In the genomic region with DNA sequence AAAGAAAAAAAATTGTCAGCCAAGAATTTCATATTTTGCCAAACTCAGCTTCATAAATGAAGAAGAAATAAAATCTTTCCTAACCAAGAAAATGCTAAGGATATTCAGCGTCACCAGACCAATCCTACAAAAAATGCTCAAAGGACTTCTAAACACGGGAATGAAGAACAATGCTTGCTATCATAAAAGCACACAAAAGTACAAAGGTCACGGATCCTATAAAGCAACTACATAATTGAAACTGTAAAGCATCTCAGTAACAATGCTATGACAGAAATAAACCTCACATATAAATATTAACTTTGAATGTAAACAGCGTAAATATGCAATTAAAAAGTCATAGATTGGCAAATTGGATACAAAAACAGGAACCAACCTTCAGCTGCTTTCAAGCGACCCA, we compare ENCODE assay signal across 27 cellular contexts.
"Had no signal": no experiment of that assay in that cellular context is flagged by ENCODE, and none has a peak within 500 bp of the region (broad histone marks: within the 10 kb centered on the region; RNA-seq: fewer than 3 reads in every experiment).

No MANE protein-coding gene starts in this region.

- DNase-seq: colonic mucosa; cortex of kidney; dermis blood vessel endothelial cell; dorsolateral prefrontal cortex; effector CD4-positive, alpha-beta T cell; effector CD8-positive, alpha-beta T cell; effector memory CD4-positive, alpha-beta T cell; effector memory CD8-positive, alpha-beta T cell; endodermal cell; erythroblast; esophagus squamous epithelium; foreskin fibroblast; foreskin keratinocyte; foreskin melanocyte; gastrocnemius medialis; glutamatergic neuron; head of caudate nucleus; heart left ventricle had no signal

- H3K36me3 ChIP-seq: colonic mucosa, esophagus muscularis mucosa, esophagus squamous epithelium, gastrocnemius medialis, gastroesophageal sphincter, heart left ventricle had no signal

- H3K9me3 ChIP-seq: colonic mucosa, esophagus muscularis mucosa, gastrocnemius medialis, heart left ventricle had no signal

- FAIRE-seq: colon, endometrium, endothelial cell of umbilical vein, frontal cortex had no signal

- ATAC-seq: effector memory CD8-positive, alpha-beta T cell; esophagus mucosa; foreskin keratinocyte; gastrocnemius medialis; gastroesophageal sphincter; heart left ventricle had no signal

- H3K27me3 ChIP-seq: colonic mucosa, dorsolateral prefrontal cortex, esophagus muscularis mucosa, esophagus squamous epithelium, foreskin keratinocyte, gastrocnemius medialis, gastroesophageal sphincter, heart left ventricle had no signal

- H3K4me1 ChIP-seq: colonic mucosa, esophagus muscularis mucosa, esophagus squamous epithelium, foreskin keratinocyte, gastrocnemius medialis, gastroesophageal sphincter, heart left ventricle had no signal

- H3K27ac ChIP-seq: colonic mucosa, coronary artery, dorsolateral prefrontal cortex, epithelial cell of prostate, esophagus muscularis mucosa, esophagus squamous epithelium, foreskin keratinocyte, gastrocnemius medialis, gastroesophageal sphincter, heart left ventricle had no signal

- H3K4me3 ChIP-seq: colonic mucosa, coronary artery, dorsolateral prefrontal cortex, esophagus muscularis mucosa, esophagus squamous epithelium, gastrocnemius medialis, gastroesophageal sphincter, heart left ventricle had no signal
